Comparison of ENCODE assay signal across 9 cellular contexts in genomic region chr1:235015291-235015990, GRCh38.
DNase-seq lines count a peak whose midpoint lies in the region; ATAC-seq, FAIRE-seq and TF ChIP-seq lines count a peak whose summit lies in the region.
"Had no signal": no experiment of that assay in that cellular context is flagged by ENCODE, and none has a peak within 500 bp of the region (broad histone marks: within the 10 kb centered on the region; RNA-seq: fewer than 3 reads in every experiment).

No MANE protein-coding gene starts in this region.

- CTCF ChIA-PET in mammary epithelial cell (lab: Charles Lee; ENCODE audit: low non-redundant PET), result interaction anchor here (0.6 kb wide), 1 partner anchor 537 kb away, joined by 3 read pairs; the partner anchor contains the start of gene TARBP1
- CTCF ChIA-PET in MCF 10A (lab: Yijun Ruan, JAX), result interaction anchor here (3.2 kb wide), 1 partner anchor 68 kb away, joined by 11 read pairs; no protein-coding TSS in a partner anchor

- no peak overlapping the region for H2AFZ ChIP-seq in mammary epithelial cell (ENCODE audit: low read depth, low read length)

- FAIRE-seq in small intestine (lab: Jason Lieb, UNC), result no peak

- WGBS in mammary epithelial cell (ENCODE audit: low coverage, missing lambda C conversion rate), result 87% methylated on average over 4 of the region's 6 CpGs
- 78% methylated on average over 6 of the region's 6 CpGs for WGBS in thyroid gland, 2 donors
- 86 to 94% (median 87%) methylated on average over 6 of the region's 6 CpGs for WGBS in small intestine, 3 donors
- WGBS in testis, 2 donors, result 86 to 87% methylated on average over 6 of the region's 6 CpGs

- peaks cover 45% of the 10 kb centered on the region for H3K4me1 ChIP-seq in mammary epithelial cell (ENCODE audit: insufficient read depth, low read length)
- H3K4me1 ChIP-seq in adipocyte (ENCODE audit: control insufficient read depth, insufficient read depth, low read length), result peaks cover 54% of the 10 kb centered on the region
- H3K4me1 ChIP-seq in thyroid gland, result peaks cover 8 to 30% of the 10 kb centered on the region in 2 donors
- H3K4me1 ChIP-seq in small intestine (ENCODE audit: control insufficient read depth in 2 of 2, insufficient read depth in 1 of 2, low read depth in 1 of 2, low read length in 1 of 2), result no peaks in the 10 kb centered on the region
- peaks cover 8% of the 10 kb centered on the region for H3K4me1 ChIP-seq in testis

- in situ Hi-C loops in mammary epithelial cell (cut with MboI; ENCODE audit: low sequenced_read_pairs in 2 of 2), result loop anchor here in 1 of 2 donors (5.0 kb wide), 1 partner anchor 52 kb away; no protein-coding TSS in a partner anchor

- no peak overlapping the region for H3K9ac ChIP-seq in mammary epithelial cell (ENCODE audit: insufficient read depth, low read length)
- H3K9ac ChIP-seq in adipocyte (ENCODE audit: low read length), result peak overlapping the region; percentile 16

- H3K4me2 ChIP-seq in mammary epithelial cell (ENCODE audit: insufficient read depth, low read depth, low read length), result no peak overlapping the region

- H3K27ac ChIP-seq in mammary epithelial cell (ENCODE audit: insufficient read depth, low read depth, low read length) (no peak overlapping the region), thyroid gland (peak overlapping the region; percentile 47 to 66 (median 61)), small intestine (ENCODE audit: low read depth in 1 of 2, low read length in 1 of 2) (no peak overlapping the region), testis (no peak overlapping the region)

- TF ChIP-seq CTCF in mammary epithelial cell (conservative IDR thresholded peaks at IDR 0.05 in 1 of 2, IDR thresholded peaks at IDR 0.05 in 1 of 2; ENCODE audit: extremely low read depth in 1 of 2, insufficient read depth in 1 of 2, low read depth in 1 of 2, low read length in 2 of 2) (no peak), MCF 10A (IDR thresholded peaks at IDR 0.05; ENCODE audit: unreplicated experiment) (no peak), thyroid gland (IDR thresholded peaks at IDR 0.05) (no peak), testis (IDR thresholded peaks at IDR 0.05) (no peak)

- H3K27me3 ChIP-seq in mammary epithelial cell (ENCODE audit: insufficient read depth, low read length) (no peaks in the 10 kb centered on the region), adipocyte (replicated peaks; ENCODE audit: control insufficient read depth, insufficient read depth, low read length) (no peaks in the 10 kb centered on the region), thyroid gland (no peaks in the 10 kb centered on the region), small intestine (ENCODE audit: control insufficient read depth in 2 of 2, insufficient read depth in 2 of 2, low read length in 2 of 2) (no peaks in the 10 kb centered on the region), testis (no peaks in the 10 kb centered on the region)

- TF ChIP-seq POLR2A in thyroid gland (IDR thresholded peaks at IDR 0.05) (no peak), testis (IDR thresholded peaks at IDR 0.05) (no peak)

- ATAC-seq in HG03342 (IDR thresholded peaks at IDR 0.05; ENCODE audit: unreplicated experiment), result peak; percentile 39

- H3K4me1 Mint-ChIP-seq in MCF 10A (ENCODE audit: insufficient read depth, unreplicated experiment), result peaks cover 39% of the 10 kb centered on the region

- no peaks in the 10 kb centered on the region for H3K36me3 ChIP-seq in mammary epithelial cell (ENCODE audit: insufficient read depth, low read length)
- no peaks in the 10 kb centered on the region for H3K36me3 ChIP-seq in adipocyte (ENCODE audit: control insufficient read depth, insufficient read depth, low read length, severe bottlenecking)
- no peaks in the 10 kb centered on the region for H3K36me3 ChIP-seq in thyroid gland
- H3K36me3 ChIP-seq in small intestine (ENCODE audit: control insufficient read depth in 2 of 2, insufficient read depth in 2 of 2, low read length in 2 of 2), result no peaks in the 10 kb centered on the region
- no peaks in the 10 kb centered on the region for H3K36me3 ChIP-seq in testis (ENCODE audit: low read depth, missing control alignments)

- dilution Hi-C loops in mammary epithelial cell (cut with HindIII; ENCODE audit: low sequenced_read_pairs), result loop anchor here (5.0 kb wide), 1 partner anchor 52 kb away; no protein-coding TSS in a partner anchor

- H3K27me3 Mint-ChIP-seq in MCF 10A (ENCODE audit: insufficient read depth, unreplicated experiment), result no peaks in the 10 kb centered on the region

- peak; percentile 39 for DNase-seq in mammary epithelial cell
- DNase-seq in MCF 10A (ENCODE audit: unreplicated experiment), result no peak
- no peak for DNase-seq in adipocyte (ENCODE audit: low read depth)
- no peak for DNase-seq in thyroid gland
- no peak for DNase-seq in small intestine
- DNase-seq in epidermal melanocyte (ENCODE audit: insufficient read length, low spot score), result no peak
- DNase-seq in testis, result no peak
- DNase-seq: KG1 had no signal

- H3K9me3 ChIP-seq in mammary epithelial cell (replicated peaks; ENCODE audit: insufficient read depth, low read length) (peaks cover 2% of the 10 kb centered on the region), adipocyte (ENCODE audit: control insufficient read depth, low read length) (no peaks in the 10 kb centered on the region), thyroid gland (no peaks in the 10 kb centered on the region), small intestine (ENCODE audit: control insufficient read depth, low read depth) (no peaks in the 10 kb centered on the region), testis (no peaks in the 10 kb centered on the region)

- POLR2A ChIA-PET in MCF 10A (lab: Yijun Ruan, JAX), result interaction anchor here (0.6 to 5.0 kb wide), 6 partner anchors 17 to 402 kb away, joined by 3 to 53 read pairs (median 14); no protein-coding TSS in a partner anchor

- H3K9me3 Mint-ChIP-seq in MCF 10A (ENCODE audit: unreplicated experiment), result peaks cover 31% of the 10 kb centered on the region

- no TSS peak for BruUV-seq in mammary epithelial cell (replicated peaks; lab: Mats Ljungman, UMichigan)
- BruUV-seq in MCF 10A (replicated peaks; lab: Mats Ljungman, UMichigan), result no TSS peak

- no peak overlapping the region for H3K27ac Mint-ChIP-seq in MCF 10A (ENCODE audit: low read depth, unreplicated experiment)

- no peak overlapping the region for H3K4me3 Mint-ChIP-seq in MCF 10A (ENCODE audit: unreplicated experiment)

- H3K36me3 Mint-ChIP-seq in MCF 10A (ENCODE audit: insufficient read depth, unreplicated experiment), result peaks cover 11% of the 10 kb centered on the region

- intact Hi-C loops in mammary epithelial cell (cut with micrococcal nuclease), result loop anchor here (5.0 kb wide), 1 partner anchor 88 kb away; no protein-coding TSS in a partner anchor
- intact Hi-C loops in MCF 10A (cut with micrococcal nuclease), result no loop called here
- intact Hi-C loops in thyroid gland (cut with DNase I), result no loop called here
- intact Hi-C loops in testis (cut with DNase I; ENCODE audit: low total_unique reads), result no loop called here

- H4K20me1 ChIP-seq in mammary epithelial cell (ENCODE audit: insufficient read depth, low read length), result no peaks in the 10 kb centered on the region

- no peaks in the 10 kb centered on the region for H3K79me2 ChIP-seq in mammary epithelial cell (ENCODE audit: insufficient read depth, low read length)

- H3K4me3 ChIP-seq in mammary epithelial cell (replicated peaks in 1 of 3; ENCODE audit: insufficient read depth in 1 of 3, low read depth in 2 of 3, low read length in 3 of 3) (no peak overlapping the region), adipocyte (ENCODE audit: low read length) (no peak overlapping the region), thyroid gland (replicated peaks in 1 of 3) (no peak overlapping the region), small intestine (ENCODE audit: low read depth in 1 of 2, low read length in 2 of 2) (no peak overlapping the region), testis (no peak overlapping the region)

Comparison
In these comparisons a context has a peak if more than half of its experiments do, and no peak if none do; other contexts are left out.
1. H3K27ac ChIP-seq: peak in thyroid gland (3 of 3); none in mammary epithelial cell (single experiment), small intestine (0 of 2) and testis (0 of 2).